ENCODE assay signal across 8 cellular contexts in the genomic region with DNA sequence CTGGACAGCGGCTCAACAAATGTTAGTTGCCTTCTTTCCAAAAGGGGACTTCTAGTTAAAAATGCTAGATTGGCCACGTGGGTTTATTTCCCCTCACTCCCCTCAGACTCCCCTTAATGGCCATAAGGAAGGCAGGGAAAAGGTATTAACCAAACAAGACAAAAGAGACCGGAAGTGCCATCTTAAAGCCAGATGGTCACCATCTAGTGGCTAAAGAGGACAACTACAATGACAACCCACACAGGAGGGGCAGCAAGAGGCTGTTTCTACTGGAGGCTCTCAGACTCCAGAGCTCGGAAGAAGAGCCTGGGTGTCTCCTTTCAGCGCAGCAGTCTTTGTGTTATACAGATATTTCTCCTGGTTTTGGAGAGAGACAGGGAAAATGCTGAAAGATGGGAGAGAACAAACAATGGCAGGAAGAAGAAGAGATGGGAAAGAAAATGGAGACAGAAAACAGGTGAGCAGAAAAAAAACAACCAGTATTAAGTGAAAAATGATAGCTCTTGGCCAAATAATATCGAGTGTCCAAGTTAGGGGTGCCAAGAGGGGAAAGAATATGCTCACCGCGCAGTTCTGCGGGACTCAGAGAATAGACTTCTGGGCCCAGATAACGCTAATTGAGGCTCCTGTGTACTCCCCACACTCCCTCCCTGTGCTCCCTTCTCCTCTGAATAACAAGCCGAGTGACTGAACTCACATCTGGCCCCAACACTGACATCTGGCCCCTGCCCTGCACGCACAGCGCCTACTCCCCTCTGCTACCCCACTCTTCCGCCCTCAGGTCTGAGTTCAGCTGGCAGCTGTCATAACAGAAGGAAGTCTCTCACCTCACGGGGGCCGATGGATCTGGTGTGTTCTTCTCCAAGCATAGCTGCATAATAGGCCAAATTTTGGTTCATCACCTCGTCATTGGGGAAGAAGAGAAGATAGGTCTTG. TPM values are rescaled to one million over a fixed set of nuclear protein-coding genes. Genes with fewer than 3 reads are reported as not detected.
DNase-seq lines count a peak whose midpoint lies in the region; ATAC-seq and TF ChIP-seq lines count a peak whose summit lies in the region.

No MANE protein-coding gene starts in this region.

- no peak overlapping the region for H3K4me3 Mint-ChIP-seq in chondrocyte (ENCODE audit: unreplicated experiment)

- TF ChIP-seq CTCF in chondrocyte (IDR thresholded peaks at IDR 0.05): peak; percentile 84
- TF ChIP-seq CTCF in lung (IDR thresholded peaks at IDR 0.05; ENCODE audit: control extremely low read depth, extremely low read depth): peak; percentile 32

- H3K4me3 ChIP-seq in lung: no peak overlapping the region

- peak; percentile 66 for ATAC-seq in lung (ENCODE audit: insufficient read depth, low FRiP score)
- no peak for ATAC-seq in GM19467 (IDR thresholded peaks at IDR 0.05; ENCODE audit: unreplicated experiment)
- ATAC-seq in HG03565 (IDR thresholded peaks at IDR 0.05; ENCODE audit: unreplicated experiment): no peak

- H3K4me1 ChIP-seq in lung (ENCODE audit: control insufficient read depth in 2 of 2, insufficient read depth in 2 of 2, low read length in 2 of 2): no peaks in the 10 kb centered on the region

- peak; percentile 69 for DNase-seq in DMS114 treated with DMSO at 0.1 percent for 48 hours (lab: John Stamatoyannopoulos, UW; ENCODE audit: unreplicated experiment)
- DNase-seq in HT-29 (ENCODE audit: low spot score): peak; percentile 66
- peak; percentile 42 for DNase-seq in NOMO-1 treated with dmso at 0.1 percent for 144 hours (lab: John Stamatoyannopoulos, UW; ENCODE audit: unreplicated experiment)
- no peak for DNase-seq in chondrocyte (ENCODE audit: low spot score)
- no peak for DNase-seq in lung (ENCODE audit: low spot score)
- DNase-seq in NCI-H187 treated with DMSO at 0.1 percent for 48 hours (lab: John Stamatoyannopoulos, UW): no peak

- H3K27ac ChIP-seq in lung (ENCODE audit: low read depth in 1 of 2, low read length in 1 of 2): no peak overlapping the region

- no peaks in the 10 kb centered on the region for H3K27me3 ChIP-seq in lung (ENCODE audit: control insufficient read depth, insufficient read depth)

- peak overlapping the region; percentile 78 for H3K27ac Mint-ChIP-seq in chondrocyte (ENCODE audit: unreplicated experiment)

- H3K9me3 Mint-ChIP-seq in chondrocyte (ENCODE audit: low read depth): no peaks in the 10 kb centered on the region

- H3K27me3 Mint-ChIP-seq in chondrocyte (ENCODE audit: low read depth): no peaks in the 10 kb centered on the region

- peaks cover 14% of the 10 kb centered on the region for H3K4me1 Mint-ChIP-seq in chondrocyte (ENCODE audit: low read depth)

- peaks cover 27 to 40% of the 10 kb centered on the region in 2 donors for H3K36me3 ChIP-seq in lung (ENCODE audit: control insufficient read depth in 2 of 2, insufficient read depth in 2 of 2, low read length in 2 of 2)

- 79 to 84% methylated on average over 17 of the region's 17 CpGs for WGBS in lung, 2 donors

- H3K9me3 ChIP-seq in lung (ENCODE audit: control insufficient read depth in 2 of 2, insufficient read depth in 1 of 2, low read length in 1 of 2): no peaks in the 10 kb centered on the region

- peaks cover 44% of the 10 kb centered on the region for H3K36me3 Mint-ChIP-seq in chondrocyte (ENCODE audit: low read depth)

RNA-seq across cellular contexts. Expression of gene P3H1, which starts 9.6 kb away (rescaled TPM):
- total RNA-seq in HT-29 (2014; rRNA removed; shearing (Covaris generic)): 19.1 TPM in 2 replicates
- total RNA-seq in chondrocyte: 256 to 288 TPM (median 278 TPM) in 3 replicates
- total RNA-seq in lung: 10 to 100 TPM; 38.5 to 49.0 TPM
- polyA plus RNA-seq in lung: 10 to 100 TPM; 31.0 to 31.5 TPM

RNA-seq across cellular contexts. Expression of gene C1orf50, which starts 9.8 kb away (rescaled TPM):
- total RNA-seq in HT-29 (2014; rRNA removed; shearing (Covaris generic)): 2.0 and 3.1 TPM in 2 replicates
- total RNA-seq in chondrocyte: 6.7 to 6.9 TPM (median 6.7 TPM) in 3 replicates
- 1 to 10 TPM; 2.8 to 4.4 TPM for total RNA-seq in lung
- polyA plus RNA-seq in lung: 1 to 10 TPM; 2.6 to 4.6 TPM

RNA-seq across cellular contexts. Expression of gene CLDN19, which starts 17.2 kb away (rescaled TPM):
- not detected in 2 replicates for total RNA-seq in HT-29 (2014; rRNA removed; shearing (Covaris generic))
- not detected in 3 replicates for total RNA-seq in chondrocyte
- 1 to 10 TPM in 1 of 2 donors, not detected in 1; 2.0 TPM for total RNA-seq in lung
- polyA plus RNA-seq in lung: under 1 TPM; 0.01 to 0.04 TPM

RNA-seq across cellular contexts. Expression of gene TMEM269, which starts 27.6 kb away (rescaled TPM):
- 0.03 TPM in 1 of 2 replicates, not detected in the other for total RNA-seq in HT-29 (2014; rRNA removed; shearing (Covaris generic))
- 0.20 to 0.70 TPM (median 0.23 TPM) in 3 replicates for total RNA-seq in chondrocyte
- under 1 TPM; 0.09 TPM for total RNA-seq in lung
- under 1 TPM; 0.03 to 0.06 TPM for polyA plus RNA-seq in lung

RNA-seq across cellular contexts. Expression of gene ERMAP, which starts 59.7 kb away (rescaled TPM):
- total RNA-seq in HT-29 (2014; rRNA removed; shearing (Covaris generic)): 4.9 and 5.4 TPM in 2 replicates
- 13.1 to 15.7 TPM (median 13.7 TPM) in 3 replicates for total RNA-seq in chondrocyte
- total RNA-seq in lung: 10 to 100 TPM; 15.3 to 19.8 TPM
- polyA plus RNA-seq in lung: 1 to 10 TPM; 4.8 to 6.0 TPM

Comparison
In these comparisons a context has a peak if more than half of its experiments do, and no peak if none do; other contexts are left out.
1. DNase-seq: peak in DMS114 treated with DMSO at 0.1 percent for 48 hours (single experiment), HT-29 (single experiment) and NOMO-1 treated with dmso at 0.1 percent for 144 hours (single experiment); none in chondrocyte (single experiment), lung (single experiment) and NCI-H187 treated with DMSO at 0.1 percent for 48 hours (single experiment).